ENCODE assay signal across 2 cellular contexts in the genomic region with DNA sequence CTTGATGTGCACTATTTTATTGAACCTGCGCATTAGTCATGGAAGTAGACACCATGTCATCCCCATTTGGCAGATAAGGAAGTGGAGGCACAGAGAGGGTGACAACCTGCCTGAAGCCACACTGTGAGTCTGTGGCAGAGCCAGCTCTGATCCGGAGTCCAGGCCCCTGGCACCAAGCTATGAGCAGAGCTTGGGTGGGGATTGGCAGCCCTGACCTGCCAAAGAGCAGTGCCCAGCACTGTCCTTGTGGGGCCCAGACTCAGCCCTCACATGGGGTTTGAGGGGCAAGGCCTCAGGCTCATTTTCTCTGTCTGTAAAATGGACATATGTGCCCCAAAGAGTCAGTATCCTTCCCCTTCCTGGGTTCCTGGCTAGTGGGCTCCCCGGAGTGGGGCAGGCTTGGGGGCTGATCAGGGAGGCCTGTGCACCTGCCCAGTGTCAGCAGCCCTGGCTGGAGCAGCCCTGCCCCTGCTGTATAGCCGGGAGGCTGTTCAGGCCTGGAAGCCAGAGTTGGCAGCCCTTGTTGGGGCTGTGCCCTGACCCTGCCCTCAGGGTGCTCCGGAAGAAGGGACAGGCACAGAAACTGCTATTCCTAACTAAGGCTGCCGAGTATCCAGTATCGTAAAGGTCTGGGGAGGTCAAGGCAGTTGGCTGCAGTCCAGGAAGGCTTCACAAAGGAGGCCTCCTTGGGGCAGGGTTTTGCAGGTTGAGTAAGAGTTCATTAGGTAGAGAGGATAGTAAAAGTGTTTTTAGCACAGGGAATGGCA.
A peak's percentile ranks its signal among the peaks of the same experiment; 100 is the strongest.
TF ChIP-seq lines count a peak whose summit lies in the region.

No MANE protein-coding gene starts in this region.

TF ChIP-seq in IMR-90, 13 proteins besides CTCF, POLR2A, EP300 and RAD21:
- TF ChIP-seq CEBPB (IDR thresholded peaks at IDR 0.05; ENCODE audit: low read depth, low read length) (no peak), SMC3 (IDR thresholded peaks at IDR 0.05; ENCODE audit: low read depth, low read length) (no peak), NFE2L2 (IDR thresholded peaks at IDR 0.05; ENCODE audit: low read depth, low read length) (no peak), MXI1 (IDR thresholded peaks at IDR 0.05; ENCODE audit: borderline replicate concordance, low read depth, low read length) (no peak), RFX5 (IDR thresholded peaks at IDR 0.05; ENCODE audit: low read depth, low read length) (no peak), BHLHE40 (IDR thresholded peaks at IDR 0.05; ENCODE audit: low read depth, low read length) (no peak), FOS (IDR thresholded peaks at IDR 0.05; ENCODE audit: low read depth, low read length) (no peak), MAFK (IDR thresholded peaks at IDR 0.05; ENCODE audit: low read depth, low read length) (no peak), MAZ (IDR thresholded peaks at IDR 0.05; ENCODE audit: borderline replicate concordance, low read depth, low read length) (no peak), RCOR1 (IDR thresholded peaks at IDR 0.05; ENCODE audit: insufficient replicate concordance, low read length) (no peak), CHD1 (IDR thresholded peaks at IDR 0.05; ENCODE audit: low read depth, low read length) (no peak)
- TF ChIP-seq, protein P1, sequence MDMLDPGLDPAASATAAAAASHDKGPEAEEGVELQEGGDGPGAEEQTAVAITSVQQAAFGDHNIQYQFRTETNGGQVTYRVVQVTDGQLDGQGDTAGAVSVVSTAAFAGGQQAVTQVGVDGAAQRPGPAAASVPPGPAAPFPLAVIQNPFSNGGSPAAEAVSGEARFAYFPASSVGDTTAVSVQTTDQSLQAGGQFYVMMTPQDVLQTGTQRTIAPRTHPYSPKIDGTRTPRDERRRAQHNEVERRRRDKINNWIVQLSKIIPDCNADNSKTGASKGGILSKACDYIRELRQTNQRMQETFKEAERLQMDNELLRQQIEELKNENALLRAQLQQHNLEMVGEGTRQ (IDR thresholded peaks at IDR 0.05; ENCODE audit: low read depth, low read length) = no peak
- TF ChIP-seq, protein P2, sequence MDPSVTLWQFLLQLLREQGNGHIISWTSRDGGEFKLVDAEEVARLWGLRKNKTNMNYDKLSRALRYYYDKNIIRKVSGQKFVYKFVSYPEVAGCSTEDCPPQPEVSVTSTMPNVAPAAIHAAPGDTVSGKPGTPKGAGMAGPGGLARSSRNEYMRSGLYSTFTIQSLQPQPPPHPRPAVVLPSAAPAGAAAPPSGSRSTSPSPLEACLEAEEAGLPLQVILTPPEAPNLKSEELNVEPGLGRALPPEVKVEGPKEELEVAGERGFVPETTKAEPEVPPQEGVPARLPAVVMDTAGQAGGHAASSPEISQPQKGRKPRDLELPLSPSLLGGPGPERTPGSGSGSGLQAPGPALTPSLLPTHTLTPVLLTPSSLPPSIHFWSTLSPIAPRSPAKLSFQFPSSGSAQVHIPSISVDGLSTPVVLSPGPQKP (IDR thresholded peaks at IDR 0.05; ENCODE audit: borderline replicate concordance, low read depth, low read length) = no peak

TF ChIP-seq in HepG2, 621 proteins besides CTCF, POLR2A, EP300 and RAD21 (continues in another document):
- TF ChIP-seq HNRNPH1 (optimal IDR thresholded peaks at IDR 0.05; ENCODE audit: low read depth, low read length) = no peak
- TF ChIP-seq SP4 (CRISPR knock-in tag; IDR thresholded peaks at IDR 0.05) = no peak
- no peak for TF ChIP-seq FOXP1 (IDR thresholded peaks at IDR 0.05)
- TF ChIP-seq FOXP1 (CRISPR knock-in tag; IDR thresholded peaks at IDR 0.05) = no peak
- 0 out of 2 replicates have a peak, but pooled peaks have one; percentile 9 for TF ChIP-seq ZKSCAN1 (IDR thresholded peaks at IDR 0.05; ENCODE audit: low read length)
- 0 out of 2 replicates have a peak, but pooled peaks have one; percentile 15 for TF ChIP-seq KDM3A (CRISPR knock-in tag; IDR thresholded peaks at IDR 0.05; ENCODE audit: low read depth)
- TF ChIP-seq MTA1 (CRISPR knock-in tag; IDR thresholded peaks at IDR 0.05; ENCODE audit: borderline replicate concordance) = 0 out of 2 replicates have a peak, but pooled peaks have one; percentile 38
- TF ChIP-seq ZNF33B (CRISPR knock-in tag; IDR thresholded peaks at IDR 0.05) = no peak
- TF ChIP-seq, protein P3, sequence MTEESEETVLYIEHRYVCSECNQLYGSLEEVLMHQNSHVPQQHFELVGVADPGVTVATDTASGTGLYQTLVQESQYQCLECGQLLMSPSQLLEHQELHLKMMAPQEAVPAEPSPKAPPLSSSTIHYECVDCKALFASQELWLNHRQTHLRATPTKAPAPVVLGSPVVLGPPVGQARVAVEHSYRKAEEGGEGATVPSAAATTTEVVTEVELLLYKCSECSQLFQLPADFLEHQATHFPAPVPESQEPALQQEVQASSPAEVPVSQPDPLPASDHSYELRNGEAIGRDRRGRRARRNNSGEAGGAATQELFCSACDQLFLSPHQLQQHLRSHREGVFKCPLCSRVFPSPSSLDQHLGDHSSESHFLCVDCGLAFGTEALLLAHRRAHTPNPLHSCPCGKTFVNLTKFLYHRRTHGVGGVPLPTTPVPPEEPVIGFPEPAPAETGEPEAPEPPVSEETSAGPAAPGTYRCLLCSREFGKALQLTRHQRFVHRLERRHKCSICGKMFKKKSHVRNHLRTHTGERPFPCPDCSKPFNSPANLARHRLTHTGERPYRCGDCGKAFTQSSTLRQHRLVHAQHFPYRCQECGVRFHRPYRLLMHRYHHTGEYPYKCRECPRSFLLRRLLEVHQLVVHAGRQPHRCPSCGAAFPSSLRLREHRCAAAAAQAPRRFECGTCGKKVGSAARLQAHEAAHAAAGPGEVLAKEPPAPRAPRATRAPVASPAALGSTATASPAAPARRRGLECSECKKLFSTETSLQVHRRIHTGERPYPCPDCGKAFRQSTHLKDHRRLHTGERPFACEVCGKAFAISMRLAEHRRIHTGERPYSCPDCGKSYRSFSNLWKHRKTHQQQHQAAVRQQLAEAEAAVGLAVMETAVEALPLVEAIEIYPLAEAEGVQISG (CRISPR knock-in tag; IDR thresholded peaks at IDR 0.05) = 0 out of 2 replicates have a peak, but pooled peaks have one; percentile 20
- peak; percentile 83 for TF ChIP-seq ZNF768 (CRISPR knock-in tag; IDR thresholded peaks at IDR 0.05)
- TF ChIP-seq HMG20A (CRISPR knock-in tag; IDR thresholded peaks at IDR 0.05; ENCODE audit: borderline replicate concordance) = peak; percentile 44; the same call in 1 of the 2 replicates
- TF ChIP-seq ETV6 (CRISPR knock-in tag; conservative IDR thresholded peaks at IDR 0.05) = no peak
- no peak for TF ChIP-seq ZNF138 (CRISPR knock-in tag; IDR thresholded peaks at IDR 0.05; ENCODE audit: low read depth)
- TF ChIP-seq CHD4 (IDR thresholded peaks at IDR 0.05; ENCODE audit: borderline replicate concordance, low read length) = peak; percentile 3; the same call in 1 of the 2 replicates
- no peak for TF ChIP-seq ZNF839 (CRISPR knock-in tag; IDR thresholded peaks at IDR 0.05; ENCODE audit: borderline replicate concordance)
- TF ChIP-seq, protein P4, sequence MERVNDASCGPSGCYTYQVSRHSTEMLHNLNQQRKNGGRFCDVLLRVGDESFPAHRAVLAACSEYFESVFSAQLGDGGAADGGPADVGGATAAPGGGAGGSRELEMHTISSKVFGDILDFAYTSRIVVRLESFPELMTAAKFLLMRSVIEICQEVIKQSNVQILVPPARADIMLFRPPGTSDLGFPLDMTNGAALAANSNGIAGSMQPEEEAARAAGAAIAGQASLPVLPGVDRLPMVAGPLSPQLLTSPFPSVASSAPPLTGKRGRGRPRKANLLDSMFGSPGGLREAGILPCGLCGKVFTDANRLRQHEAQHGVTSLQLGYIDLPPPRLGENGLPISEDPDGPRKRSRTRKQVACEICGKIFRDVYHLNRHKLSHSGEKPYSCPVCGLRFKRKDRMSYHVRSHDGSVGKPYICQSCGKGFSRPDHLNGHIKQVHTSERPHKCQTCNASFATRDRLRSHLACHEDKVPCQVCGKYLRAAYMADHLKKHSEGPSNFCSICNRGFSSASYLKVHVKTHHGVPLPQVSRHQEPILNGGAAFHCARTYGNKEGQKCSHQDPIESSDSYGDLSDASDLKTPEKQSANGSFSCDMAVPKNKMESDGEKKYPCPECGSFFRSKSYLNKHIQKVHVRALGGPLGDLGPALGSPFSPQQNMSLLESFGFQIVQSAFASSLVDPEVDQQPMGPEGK (CRISPR knock-in tag; IDR thresholded peaks at IDR 0.05) = peak; percentile 43; the same call in 1 of the 2 replicates
- 0 out of 2 replicates have a peak, but pooled peaks have one; percentile 37 for TF ChIP-seq TAF1 (CRISPR knock-in tag; IDR thresholded peaks at IDR 0.05)
- TF ChIP-seq NR2F1 (CRISPR knock-in tag; IDR thresholded peaks at IDR 0.05) = peak in 1 of 2 experiments; percentile 58; a peak in 1 of 4 replicates
- TF ChIP-seq ZFX (CRISPR knock-in tag; IDR thresholded peaks at IDR 0.05; ENCODE audit: low read depth) = peak; percentile 25; the same call in 1 of the 2 replicates
- peak; percentile 28; the same call in 1 of the 2 replicates for TF ChIP-seq ISL2 (CRISPR knock-in tag; IDR thresholded peaks at IDR 0.05)
- TF ChIP-seq NR2F2 (IDR thresholded peaks at IDR 0.05; ENCODE audit: borderline replicate concordance, low read depth) = 0 out of 2 replicates have a peak, but pooled peaks have one; percentile 24
- no peak for TF ChIP-seq ZNF570 (CRISPR knock-in tag; IDR thresholded peaks at IDR 0.05; ENCODE audit: borderline replicate concordance)
- TF ChIP-seq SIX1 (CRISPR knock-in tag; IDR thresholded peaks at IDR 0.05; ENCODE audit: borderline replicate concordance) = peak; percentile 28; the same call in 1 of the 2 replicates
- TF ChIP-seq MXI1 (IDR thresholded peaks at IDR 0.05; ENCODE audit: borderline replicate concordance, low read depth, low read length) = no peak
- peak; percentile 45; the same call in 1 of the 2 replicates for TF ChIP-seq TBX2 (CRISPR knock-in tag; IDR thresholded peaks at IDR 0.05; ENCODE audit: borderline replicate concordance)
- peak; percentile 71 for TF ChIP-seq NR2F6 (IDR thresholded peaks at IDR 0.05)
- TF ChIP-seq NR2F6 (CRISPR knock-in tag; IDR thresholded peaks at IDR 0.05) = peak; percentile 89
- TF ChIP-seq, protein P5, sequence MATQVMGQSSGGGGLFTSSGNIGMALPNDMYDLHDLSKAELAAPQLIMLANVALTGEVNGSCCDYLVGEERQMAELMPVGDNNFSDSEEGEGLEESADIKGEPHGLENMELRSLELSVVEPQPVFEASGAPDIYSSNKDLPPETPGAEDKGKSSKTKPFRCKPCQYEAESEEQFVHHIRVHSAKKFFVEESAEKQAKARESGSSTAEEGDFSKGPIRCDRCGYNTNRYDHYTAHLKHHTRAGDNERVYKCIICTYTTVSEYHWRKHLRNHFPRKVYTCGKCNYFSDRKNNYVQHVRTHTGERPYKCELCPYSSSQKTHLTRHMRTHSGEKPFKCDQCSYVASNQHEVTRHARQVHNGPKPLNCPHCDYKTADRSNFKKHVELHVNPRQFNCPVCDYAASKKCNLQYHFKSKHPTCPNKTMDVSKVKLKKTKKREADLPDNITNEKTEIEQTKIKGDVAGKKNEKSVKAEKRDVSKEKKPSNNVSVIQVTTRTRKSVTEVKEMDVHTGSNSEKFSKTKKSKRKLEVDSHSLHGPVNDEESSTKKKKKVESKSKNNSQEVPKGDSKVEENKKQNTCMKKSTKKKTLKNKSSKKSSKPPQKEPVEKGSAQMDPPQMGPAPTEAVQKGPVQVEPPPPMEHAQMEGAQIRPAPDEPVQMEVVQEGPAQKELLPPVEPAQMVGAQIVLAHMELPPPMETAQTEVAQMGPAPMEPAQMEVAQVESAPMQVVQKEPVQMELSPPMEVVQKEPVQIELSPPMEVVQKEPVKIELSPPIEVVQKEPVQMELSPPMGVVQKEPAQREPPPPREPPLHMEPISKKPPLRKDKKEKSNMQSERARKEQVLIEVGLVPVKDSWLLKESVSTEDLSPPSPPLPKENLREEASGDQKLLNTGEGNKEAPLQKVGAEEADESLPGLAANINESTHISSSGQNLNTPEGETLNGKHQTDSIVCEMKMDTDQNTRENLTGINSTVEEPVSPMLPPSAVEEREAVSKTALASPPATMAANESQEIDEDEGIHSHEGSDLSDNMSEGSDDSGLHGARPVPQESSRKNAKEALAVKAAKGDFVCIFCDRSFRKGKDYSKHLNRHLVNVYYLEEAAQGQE (IDR thresholded peaks at IDR 0.05; ENCODE audit: borderline replicate concordance in 1 of 2, low read depth in 1 of 2, low read length in 2 of 2) = no peak
- peak; percentile 54; the same call in 1 of the 2 replicates for TF ChIP-seq HDAC1 (CRISPR knock-in tag; IDR thresholded peaks at IDR 0.05)
- TF ChIP-seq, protein P6, sequence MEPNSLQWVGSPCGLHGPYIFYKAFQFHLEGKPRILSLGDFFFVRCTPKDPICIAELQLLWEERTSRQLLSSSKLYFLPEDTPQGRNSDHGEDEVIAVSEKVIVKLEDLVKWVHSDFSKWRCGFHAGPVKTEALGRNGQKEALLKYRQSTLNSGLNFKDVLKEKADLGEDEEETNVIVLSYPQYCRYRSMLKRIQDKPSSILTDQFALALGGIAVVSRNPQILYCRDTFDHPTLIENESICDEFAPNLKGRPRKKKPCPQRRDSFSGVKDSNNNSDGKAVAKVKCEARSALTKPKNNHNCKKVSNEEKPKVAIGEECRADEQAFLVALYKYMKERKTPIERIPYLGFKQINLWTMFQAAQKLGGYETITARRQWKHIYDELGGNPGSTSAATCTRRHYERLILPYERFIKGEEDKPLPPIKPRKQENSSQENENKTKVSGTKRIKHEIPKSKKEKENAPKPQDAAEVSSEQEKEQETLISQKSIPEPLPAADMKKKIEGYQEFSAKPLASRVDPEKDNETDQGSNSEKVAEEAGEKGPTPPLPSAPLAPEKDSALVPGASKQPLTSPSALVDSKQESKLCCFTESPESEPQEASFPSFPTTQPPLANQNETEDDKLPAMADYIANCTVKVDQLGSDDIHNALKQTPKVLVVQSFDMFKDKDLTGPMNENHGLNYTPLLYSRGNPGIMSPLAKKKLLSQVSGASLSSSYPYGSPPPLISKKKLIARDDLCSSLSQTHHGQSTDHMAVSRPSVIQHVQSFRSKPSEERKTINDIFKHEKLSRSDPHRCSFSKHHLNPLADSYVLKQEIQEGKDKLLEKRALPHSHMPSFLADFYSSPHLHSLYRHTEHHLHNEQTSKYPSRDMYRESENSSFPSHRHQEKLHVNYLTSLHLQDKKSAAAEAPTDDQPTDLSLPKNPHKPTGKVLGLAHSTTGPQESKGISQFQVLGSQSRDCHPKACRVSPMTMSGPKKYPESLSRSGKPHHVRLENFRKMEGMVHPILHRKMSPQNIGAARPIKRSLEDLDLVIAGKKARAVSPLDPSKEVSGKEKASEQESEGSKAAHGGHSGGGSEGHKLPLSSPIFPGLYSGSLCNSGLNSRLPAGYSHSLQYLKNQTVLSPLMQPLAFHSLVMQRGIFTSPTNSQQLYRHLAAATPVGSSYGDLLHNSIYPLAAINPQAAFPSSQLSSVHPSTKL (CRISPR knock-in tag; IDR thresholded peaks at IDR 0.05) = peak; percentile 58
- TF ChIP-seq NFIC (IDR thresholded peaks at IDR 0.05; ENCODE audit: low read length) = no peak
- TF ChIP-seq, protein P7, sequence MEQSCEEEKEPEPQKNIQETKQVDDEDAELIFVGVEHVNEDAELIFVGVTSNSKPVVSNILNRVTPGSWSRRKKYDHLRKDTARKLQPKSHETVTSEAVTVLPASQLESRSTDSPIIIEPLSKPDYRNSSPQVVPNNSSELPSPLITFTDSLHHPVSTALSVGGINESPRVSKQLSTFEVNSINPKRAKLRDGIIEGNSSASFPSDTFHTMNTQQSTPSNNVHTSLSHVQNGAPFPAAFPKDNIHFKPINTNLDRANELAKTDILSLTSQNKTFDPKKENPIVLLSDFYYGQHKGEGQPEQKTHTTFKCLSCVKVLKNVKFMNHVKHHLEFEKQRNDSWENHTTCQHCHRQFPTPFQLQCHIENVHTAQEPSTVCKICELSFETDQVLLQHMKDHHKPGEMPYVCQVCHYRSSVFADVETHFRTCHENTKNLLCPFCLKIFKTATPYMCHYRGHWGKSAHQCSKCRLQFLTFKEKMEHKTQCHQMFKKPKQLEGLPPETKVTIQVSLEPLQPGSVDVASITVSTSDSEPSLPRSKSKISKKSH (CRISPR knock-in tag; IDR thresholded peaks at IDR 0.05; ENCODE audit: borderline replicate concordance) = peak; percentile 25; the same call in 1 of the 2 replicates
- TF ChIP-seq ZNF629 (CRISPR knock-in tag; conservative IDR thresholded peaks at IDR 0.05) = peak; percentile 89
- TF ChIP-seq THAP11 (CRISPR knock-in tag; IDR thresholded peaks at IDR 0.05) = peak; percentile 13; the same call in 1 of the 2 replicates
- 0 out of 2 replicates have a peak, but pooled peaks have one; percentile 7 for TF ChIP-seq ZFP36L1 (CRISPR knock-in tag; IDR thresholded peaks at IDR 0.05)
- peak; percentile 45; the same call in 1 of the 2 replicates for TF ChIP-seq RXRA (CRISPR knock-in tag; IDR thresholded peaks at IDR 0.05)
